Comparison of ENCODE assay signal across 10 cellular contexts in genomic region chr1:19203440-19203839, GRCh38. TPM values are rescaled to one million over a fixed set of nuclear protein-coding genes. Genes with fewer than 3 reads are reported as not detected.
DNase-seq lines count a peak whose midpoint lies in the region; ATAC-seq, FAIRE-seq and TF ChIP-seq lines count a peak whose summit lies in the region.
"Had no signal": no experiment of that assay in that cellular context is flagged by ENCODE, and none has a peak within 500 bp of the region (broad histone marks: within the 10 kb centered on the region; RNA-seq: fewer than 3 reads in every experiment).

No MANE protein-coding gene starts in this region.

- peak overlapping the region; percentile 51 for H3K27ac ChIP-seq in GM23248
- H3K27ac ChIP-seq in RWPE2 (ENCODE audit: poor library complexity, severe bottlenecking) = no peak overlapping the region
- no peak overlapping the region for H3K27ac ChIP-seq in kidney (ENCODE audit: low read depth in 2 of 2, low read length in 2 of 2)

- H2AFZ ChIP-seq in GM23248 = no peak overlapping the region

- H3K36me3 ChIP-seq in GM23248 (ENCODE audit: low read depth) = peaks cover 17% of the 10 kb centered on the region
- peaks cover 39% of the 10 kb centered on the region for H3K36me3 ChIP-seq in RWPE2 (ENCODE audit: low read depth)
- H3K36me3 ChIP-seq in kidney (ENCODE audit: control insufficient read depth in 1 of 2, insufficient read depth in 2 of 2, low read length in 2 of 2) = peaks cover 13 to 23% of the 10 kb centered on the region in 2 donors

- TF ChIP-seq CTCF in RWPE2 (IDR thresholded peaks at IDR 0.05; ENCODE audit: poor library complexity, severe bottlenecking) (no peak), kidney (IDR thresholded peaks at IDR 0.05; ENCODE audit: borderline replicate concordance, extremely low read depth, insufficient read depth) (no peak)

- H3K4me1 ChIP-seq in GM23248 (ENCODE audit: insufficient read depth) = peaks cover 37% of the 10 kb centered on the region
- H3K4me1 ChIP-seq in RWPE2 (ENCODE audit: insufficient read depth, poor library complexity, severe bottlenecking) = peaks cover 18% of the 10 kb centered on the region
- peaks cover 13 to 19% of the 10 kb centered on the region in 2 donors for H3K4me1 ChIP-seq in kidney (ENCODE audit: control insufficient read depth in 1 of 2, insufficient read depth in 1 of 2, low read depth in 1 of 2, low read length in 2 of 2)

- peaks cover 38% of the 10 kb centered on the region for H3F3A ChIP-seq in GM23248 (ENCODE audit: insufficient read depth)

- no peaks in the 10 kb centered on the region for H3K9me3 ChIP-seq in GM23248 (ENCODE audit: low read depth)
- H3K9me3 ChIP-seq in RWPE2 (ENCODE audit: severe bottlenecking) = no peaks in the 10 kb centered on the region
- no peaks in the 10 kb centered on the region for H3K9me3 ChIP-seq in kidney (ENCODE audit: control insufficient read depth in 1 of 2, low read length in 2 of 2)
- H3K9me3 ChIP-seq: neutrophil had no signal

- H3K9me2 ChIP-seq in GM23248 (ENCODE audit: insufficient read depth) = no peaks in the 10 kb centered on the region

- H3K9ac ChIP-seq in GM23248 (no peak overlapping the region), kidney (ENCODE audit: low read length in 2 of 2) (no peak overlapping the region)

- peaks cover 100% of the 10 kb centered on the region for H3K79me2 ChIP-seq in GM23248 (ENCODE audit: insufficient read depth)

- in situ Hi-C loops in GM23248 (cut with MboI) = no loop called here

- peak; percentile 87 for ATAC-seq in RWPE2 (ENCODE audit: low read depth)
- ATAC-seq in HG02763 (IDR thresholded peaks at IDR 0.05; ENCODE audit: unreplicated experiment) = no peak
- no peak for ATAC-seq in GM21528 (IDR thresholded peaks at IDR 0.05; ENCODE audit: low FRiP score, unreplicated experiment)

- peak overlapping the region; percentile 1 for H3K4me2 ChIP-seq in GM23248 (ENCODE audit: unreplicated experiment)

- intact Hi-C loops in kidney (cut with DNase I) = no loop called here

- DNase-seq in GM23248 (peak; percentile 95), RWPE2 (ENCODE audit: low spot score) (no peak), fibroblast of peridontal ligament (ENCODE audit: extremely low read depth) (peak; percentile 70), skeletal muscle cell (ENCODE audit: low read depth) (peak; percentile 27), SKM-1 (lab: John Stamatoyannopoulos, UW; ENCODE audit: unreplicated experiment) (no peak), kidney (no peak)
- DNase-seq: activated CD4-positive, alpha-beta memory T cell treated with anti-CD3 and anti-CD28 coated beads for 36 hours had no signal

- no peaks in the 10 kb centered on the region for H3K27me3 ChIP-seq in GM23248 (replicated peaks; ENCODE audit: insufficient read depth)
- H3K27me3 ChIP-seq in RWPE2 (ENCODE audit: insufficient read depth, poor library complexity, severe bottlenecking) = no peaks in the 10 kb centered on the region
- H3K27me3 ChIP-seq: neutrophil had no signal

- no peak for FAIRE-seq in kidney (lab: Jason Lieb, UNC)

- H4K20me1 ChIP-seq in GM23248 (ENCODE audit: insufficient read depth) = peaks cover 37% of the 10 kb centered on the region; the same call in 1 of the 2 replicates

- 0 to 3% methylated on average over 2 of the region's 2 CpGs for WGBS in GM23248 (ENCODE audit: low coverage in 1 of 2, low lambda C conversion rate in 2 of 2, missing lambda C conversion rate in 2 of 2), 2 experiments

- no peak overlapping the region for H3K4me3 ChIP-seq in GM23248
- no peak overlapping the region for H3K4me3 ChIP-seq in RWPE2 (ENCODE audit: severe bottlenecking)
- no peak overlapping the region for H3K4me3 ChIP-seq in skeletal muscle cell (ENCODE audit: low read depth, low read length)
- H3K4me3 ChIP-seq in kidney (ENCODE audit: low read length in 2 of 2) = no peak overlapping the region

RNA-seq across cellular contexts. Expression of gene UBR4, which starts 6.6 kb away (rescaled TPM):
- 63.7 and 69.9 TPM in 2 replicates for total RNA-seq in GM23248 (2014; rRNA removed; shearing (Covaris generic))
- polyA plus RNA-seq in GM23248 (2016; fragmentation: Nextera tagmentation; extraction: Ambion mirVana) = 45.4 and 49.4 TPM in 2 replicates
- 167 TPM for total RNA-seq in kidney
- polyA plus RNA-seq in kidney (ENCODE audit: insufficient read depth, low read depth, low replicate concordance) = 319 TPM

RNA-seq across cellular contexts. Expression of gene EMC1, which starts 47.9 kb away (rescaled TPM):
- 58.7 and 69.4 TPM in 2 replicates for total RNA-seq in GM23248 (2014; rRNA removed; shearing (Covaris generic))
- polyA plus RNA-seq in GM23248 (2016; fragmentation: Nextera tagmentation; extraction: Ambion mirVana) = 54.5 and 56.9 TPM in 2 replicates
- total RNA-seq in kidney = 42.0 TPM
- 14.7 TPM for polyA plus RNA-seq in kidney (ENCODE audit: insufficient read depth, low read depth, low replicate concordance)

RNA-seq across cellular contexts. Expression of gene MRTO4, which starts 48.2 kb away (rescaled TPM):
- total RNA-seq in GM23248 (2014; rRNA removed; shearing (Covaris generic)) = 26.9 and 37.1 TPM in 2 replicates
- 36.6 and 38.4 TPM in 2 replicates for polyA plus RNA-seq in GM23248 (2016; fragmentation: Nextera tagmentation; extraction: Ambion mirVana)
- total RNA-seq in kidney = 24.5 TPM
- polyA plus RNA-seq in kidney (ENCODE audit: insufficient read depth, low read depth, low replicate concordance) = 18.6 TPM

Comparison
In these comparisons a context has a peak if more than half of its experiments do, and no peak if none do; other contexts are left out.
1. DNase-seq: peak in GM23248 (single experiment), fibroblast of peridontal ligament (single experiment) and skeletal muscle cell (single experiment); none in RWPE2 (single experiment), SKM-1 (single experiment) and kidney (single experiment).